24 cellular contexts compared by ENCODE assay signal in genomic region chr20:940926-941325, GRCh38. TPM values are rescaled to one million over a fixed set of nuclear protein-coding genes. Genes with fewer than 3 reads are reported as not detected.
"Had no signal": no experiment of that assay in that cellular context is flagged by ENCODE, and none has a peak within 500 bp of the region (broad histone marks: within the 10 kb centered on the region; RNA-seq: fewer than 3 reads in every experiment).

No MANE protein-coding gene starts in this region.

- H3K4me2 ChIP-seq: SK-N-SH had no signal

- H3K9me3 ChIP-seq: MG63, SK-N-SH had no signal

- H3K27ac ChIP-seq: RWPE1 had no signal

- H3K27me3 ChIP-seq: MG63 had no signal

- ATAC-seq: Panc1, PC-3 had no signal

- H3K9ac ChIP-seq: SK-N-SH had no signal

- H3K4me3 ChIP-seq: MG63 had no signal

- H3K36me3 ChIP-seq: MG63 had no signal

- DNase-seq: Karpas-422, KG1, MG63, NCI-H1092, NCI-H1105 treated with DMSO at 0.1 percent for 48 hours, NCI-H1417 treated with DMSO at 0.1 percent for 48 hours, NCI-H146, NCI-H1694 treated with DMSO at 0.1 percent for 48 hours, NCI-H1930, NCI-H2081, NCI-H2171, NCI-H226, NCI-H446, NCI-H510A, NCI-H524 treated with DMSO at 0.1 percent for 48 hours, NCI-H69, NCI-H774, PC-3, SHP77, SK-N-SH had no signal

RNA-seq across cellular contexts. Expression of gene ANGPT4, which starts 24.8 kb away (rescaled TPM):
- total RNA-seq: OCI-LY7, PC-3, SK-MEL-5 had no signal
- polyA plus RNA-seq: SK-N-SH had no signal
